Comparison of ENCODE assay signal across 1 cellular context in genomic region chr19:11478167-11479089, GRCh38.
A peak's percentile ranks its signal among the peaks of the same experiment; 100 is the strongest.
TF ChIP-seq lines count a peak whose summit lies in the region.

No MANE protein-coding gene starts in this region.

TF ChIP-seq in GM12878, 131 proteins besides CTCF, POLR2A, EP300 and RAD21:
- TF ChIP-seq SPI1 (IDR thresholded peaks at IDR 0.05; ENCODE audit: borderline replicate concordance, insufficient read depth, low read depth, low read length) (peak; percentile 82), SMAD5 (IDR thresholded peaks at IDR 0.05; ENCODE audit: low read depth) (no peak)
